25 cellular contexts compared by ENCODE assay signal in genomic region chr4:168119870-168120269, GRCh38. TPM values are rescaled to one million over a fixed set of nuclear protein-coding genes. Genes with fewer than 3 reads are reported as not detected.
"Had no signal": no experiment of that assay in that cellular context is flagged by ENCODE, and none has a peak within 500 bp of the region (broad histone marks: within the 10 kb centered on the region; RNA-seq: fewer than 3 reads in every experiment).

No MANE protein-coding gene starts in this region.

- H3K27me3 Mint-ChIP-seq: naive B cell; stimulated activated memory B cell treated with anti-CD40 and anti-IgM and Interleukin-4, amounts not matched to agents 10 μg/mL and 1 μg/mL and 100 μg/mL, for 72 hours had no signal

- H3K4me1 Mint-ChIP-seq: naive B cell; nephron; stimulated activated memory B cell treated with anti-CD40 and anti-IgM and Interleukin-4, amounts not matched to agents 10 μg/mL and 1 μg/mL and 100 μg/mL, for 72 hours had no signal

- H3K9me3 Mint-ChIP-seq: nephron; stimulated activated memory B cell treated with anti-CD40 and anti-IgM and Interleukin-4, amounts not matched to agents 10 μg/mL and 1 μg/mL and 100 μg/mL, for 72 hours had no signal

- H3K4me3 ChIP-seq: colonic mucosa, esophagus squamous epithelium, prostate gland, right lobe of liver, spleen, thoracic aorta, transverse colon had no signal

- H3K36me3 Mint-ChIP-seq: naive B cell; stimulated activated memory B cell treated with anti-CD40 and anti-IgM and Interleukin-4, amounts not matched to agents 10 μg/mL and 1 μg/mL and 100 μg/mL, for 72 hours had no signal

- DNase-seq: colonic mucosa; dermis blood vessel endothelial cell; esophagus squamous epithelium; foreskin fibroblast; kidney glomerular epithelial cell; mesendoderm; naive B cell; retina; right lobe of liver; spleen; stimulated activated CD4-positive, alpha-beta T cell treated with anti-CD3 and anti-CD28 coated beads, Interleukin-15, amount 100 ng/mL, for 24 hours; stimulated activated CD4-positive, alpha-beta T cell treated with anti-CD3 and anti-CD28 coated beads, Interleukin-1b, Interleukin-23, amount 100 ng/mL, for 48 hours; stimulated activated CD4-positive, alpha-beta T cell treated with anti-CD3 and anti-CD28 coated beads, Interleukin-4, amount 100 ng/mL, for 24 hours; substantia nigra; transverse colon had no signal

- H3K4me3 Mint-ChIP-seq: naive B cell; nephron; stimulated activated memory B cell treated with anti-CD40 and anti-IgM and Interleukin-4, amounts not matched to agents 10 μg/mL and 1 μg/mL and 100 μg/mL, for 72 hours; stimulated activated naive CD8-positive, alpha-beta T cell treated with anti-CD3 and anti-CD28 coated beads, Interleukin-15, Interleukin-2, amounts not matched to agents 100 ng/mL and 50 ng/mL, for 24 hours had no signal

- H3K27ac ChIP-seq: colonic mucosa, esophagus squamous epithelium, parathyroid adenoma, prostate gland, right lobe of liver, spleen, thoracic aorta, transverse colon had no signal

- H3K36me3 ChIP-seq: colonic mucosa, esophagus squamous epithelium, prostate gland, right lobe of liver, spleen, thoracic aorta, transverse colon had no signal

- H3K9me3 ChIP-seq: colonic mucosa, esophagus squamous epithelium, prostate gland, right lobe of liver, spleen, thoracic aorta, transverse colon had no signal

- H3K27me3 ChIP-seq: colonic mucosa, right lobe of liver, transverse colon had no signal

- H3K27ac Mint-ChIP-seq: naive B cell; nephron; stimulated activated memory B cell treated with anti-CD40 and anti-IgM and Interleukin-4, amounts not matched to agents 10 μg/mL and 1 μg/mL and 100 μg/mL, for 72 hours; stimulated activated naive CD8-positive, alpha-beta T cell treated with anti-CD3 and anti-CD28 coated beads, Interleukin-15, Interleukin-2, amounts not matched to agents 100 ng/mL and 50 ng/mL, for 24 hours had no signal

- ATAC-seq: right lobe of liver; stimulated activated memory B cell treated with anti-CD40 and anti-IgM and Interleukin-4, amounts not matched to agents 10 μg/mL and 1 μg/mL and 100 μg/mL, for 72 hours had no signal

- H3K4me1 ChIP-seq: colonic mucosa, parathyroid adenoma, prostate gland, right lobe of liver, spleen, transverse colon had no signal

RNA-seq across cellular contexts. Expression of gene ANXA10, which starts 27.5 kb away (rescaled TPM):
- total RNA-seq: cerebellum, omental fat pad, prostate gland, skeletal muscle tissue, spleen, urinary bladder had no signal
